In genomic region chr1:226722901-226723639, GRCh38 we compare ENCODE assay signal across 9 cellular contexts. TPM values are rescaled to one million over a fixed set of nuclear protein-coding genes. Genes with fewer than 3 reads are reported as not detected.
DNase-seq lines count a peak whose midpoint lies in the region; ATAC-seq and TF ChIP-seq lines count a peak whose summit lies in the region.
"Had no signal": no experiment of that assay in that cellular context is flagged by ENCODE, and none has a peak within 500 bp of the region (broad histone marks: within the 10 kb centered on the region; RNA-seq: fewer than 3 reads in every experiment).

No MANE protein-coding gene starts in this region.

- ATAC-seq in CD4-positive, alpha-beta T cell (ENCODE audit: poor library complexity) = peak; percentile 21
- ATAC-seq in HCT116 = peak; percentile 27
- ATAC-seq in activated naive CD8-positive, alpha-beta T cell treated with anti-CD3 and anti-CD28 coated beads, Interleukin-2, amount 50 U/mL, for 24 hours = no peak

- H3K9me2 ChIP-seq in HCT116 (ENCODE audit: insufficient read depth) = no peaks in the 10 kb centered on the region

- TF ChIP-seq RAD21 in HCT116 (IDR thresholded peaks at IDR 0.05; ENCODE audit: low read depth) = no peak

- H3K79me2 ChIP-seq in HCT116 (ENCODE audit: insufficient read depth, low read length) = no peaks in the 10 kb centered on the region

- DNase-seq in CD4-positive, alpha-beta T cell = peak in 2 of 10 experiments; percentile 34 to 35
- DNase-seq in HCT116 (ENCODE audit: low read depth, low spot score) (no peak), nephron progenitor cell (no peak), GF-D8 (lab: John Stamatoyannopoulos, UW) (no peak), colonic mucosa (no peak), HFFc6 (no peak), NCI-H1048 (lab: John Stamatoyannopoulos, UW) (no peak)
- DNase-seq in activated naive CD8-positive, alpha-beta T cell treated with anti-CD3 and anti-CD28 coated beads, Interleukin-2, amount 50 U/mL, for 24 hours = no peak

- no TSS peak for BruUV-seq in HCT116 (replicated peaks; lab: Mats Ljungman, UMichigan)

- intact Hi-C loops in CD4-positive, alpha-beta T cell (cut with DNase I, micrococcal nuclease) = no loop called here
- intact Hi-C loops in HCT116 (cut with micrococcal nuclease) (no loop called here), colonic mucosa (cut with DNase I) (no loop called here)

- no peak for TF ChIP-seq CTCF in CD4-positive, alpha-beta T cell (IDR thresholded peaks at IDR 0.05)
- no peak for TF ChIP-seq CTCF in HCT116 (IDR thresholded peaks at IDR 0.05 in 2 of 3, conservative IDR thresholded peaks at IDR 0.05 in 1 of 3; ENCODE audit: borderline replicate concordance in 1 of 3, insufficient read depth in 1 of 3, low read depth in 2 of 3, low read length in 2 of 3)
- no peak for TF ChIP-seq CTCF in nephron progenitor cell (IDR thresholded peaks at IDR 0.05)
- TF ChIP-seq CTCF in colonic mucosa (IDR thresholded peaks at IDR 0.05) = no peak
- no peak for TF ChIP-seq CTCF in HFFc6 (IDR thresholded peaks at IDR 0.05)

- H2AFZ ChIP-seq in HCT116 (ENCODE audit: low read depth, low read length, poor library complexity, severe bottlenecking) = no peak overlapping the region

- no peaks in the 10 kb centered on the region for H4K20me1 ChIP-seq in HCT116 (ENCODE audit: insufficient read depth)

- no peak overlapping the region for H3K9ac ChIP-seq in HCT116 (ENCODE audit: low read length)
- no peak overlapping the region for H3K9ac ChIP-seq in colonic mucosa (ENCODE audit: low read depth in 2 of 2, low read length in 2 of 2)

- peaks cover 94% of the 10 kb centered on the region for H3K36me3 Mint-ChIP-seq in CD4-positive, alpha-beta T cell (ENCODE audit: low read depth)
- H3K36me3 Mint-ChIP-seq in activated naive CD8-positive, alpha-beta T cell treated with anti-CD3 and anti-CD28 coated beads, Interleukin-2, amount 50 U/mL, for 24 hours (ENCODE audit: low read depth) = peaks cover 38% of the 10 kb centered on the region
- H3K36me3 Mint-ChIP-seq in nephron progenitor cell (ENCODE audit: low read depth) = peaks cover 9% of the 10 kb centered on the region
- H3K36me3 Mint-ChIP-seq in HFFc6 (ENCODE audit: low read depth) = no peaks in the 10 kb centered on the region

- RAD21 ChIA-PET in HCT116 (lab: Charles Lee; ENCODE audit: low non-redundant PET in 1 of 2, low total read pairs in 2 of 2, uncharacterized antibody in 2 of 2, unreplicated experiment in 2 of 2) = no interaction called here

- H3K4me2 ChIP-seq in HCT116 (ENCODE audit: low read length) = peak overlapping the region; percentile 38

- peak overlapping the region; percentile 95 for H3K4me3 Mint-ChIP-seq in CD4-positive, alpha-beta T cell
- H3K4me3 Mint-ChIP-seq in activated naive CD8-positive, alpha-beta T cell treated with anti-CD3 and anti-CD28 coated beads, Interleukin-2, amount 50 U/mL, for 24 hours = peak overlapping the region; percentile 77
- peak overlapping the region; percentile 20 for H3K4me3 Mint-ChIP-seq in nephron progenitor cell
- no peak overlapping the region for H3K4me3 Mint-ChIP-seq in HFFc6
- H3K4me3 Mint-ChIP-seq: memory B cell had no signal

- H3K4me1 Mint-ChIP-seq in CD4-positive, alpha-beta T cell (ENCODE audit: low read depth) = peaks cover 97% of the 10 kb centered on the region
- H3K4me1 Mint-ChIP-seq in activated naive CD8-positive, alpha-beta T cell treated with anti-CD3 and anti-CD28 coated beads, Interleukin-2, amount 50 U/mL, for 24 hours = peaks cover 94% of the 10 kb centered on the region
- H3K4me1 Mint-ChIP-seq in nephron progenitor cell (peaks cover 74% of the 10 kb centered on the region), HFFc6 (ENCODE audit: low read depth) (peaks cover 12% of the 10 kb centered on the region)

- H3K9me3 ChIP-seq in CD4-positive, alpha-beta T cell (ENCODE audit: control insufficient read depth, low read length) = no peaks in the 10 kb centered on the region
- H3K9me3 ChIP-seq in HCT116 (ENCODE audit: control insufficient read depth in 1 of 2, insufficient read depth in 1 of 2, low read depth in 1 of 2, low read length in 2 of 2) = no peaks in the 10 kb centered on the region
- H3K9me3 ChIP-seq in colonic mucosa = no peaks in the 10 kb centered on the region

- H3K4me1 ChIP-seq in HCT116 (ENCODE audit: control insufficient read depth in 1 of 2, insufficient read depth in 2 of 2, low read length in 2 of 2) (peaks cover 16 to 20% of the 10 kb centered on the region in 2 experiments), colonic mucosa (peaks cover 7% of the 10 kb centered on the region)

- H3K27me3 ChIP-seq in CD4-positive, alpha-beta T cell (ENCODE audit: control insufficient read depth, insufficient read depth, low read length) = no peaks in the 10 kb centered on the region
- H3K27me3 ChIP-seq in HCT116 (ENCODE audit: insufficient read depth, low read length) = no peaks in the 10 kb centered on the region
- H3K27me3 ChIP-seq in colonic mucosa = no peaks in the 10 kb centered on the region

- H3K27ac Mint-ChIP-seq in CD4-positive, alpha-beta T cell = peak overlapping the region; percentile 95
- H3K27ac Mint-ChIP-seq in activated naive CD8-positive, alpha-beta T cell treated with anti-CD3 and anti-CD28 coated beads, Interleukin-2, amount 50 U/mL, for 24 hours = peak overlapping the region; percentile 81
- peak overlapping the region; percentile 49 for H3K27ac Mint-ChIP-seq in nephron progenitor cell
- H3K27ac Mint-ChIP-seq in HFFc6 = no peak overlapping the region
- H3K27ac Mint-ChIP-seq: memory B cell had no signal

- CTCF ChIA-PET in CD4-positive, alpha-beta T cell (lab: Charles Lee) = interaction anchor here (1.3 to 1.6 kb wide), 4 partner anchors 8 to 97 kb away, joined by 4 to 6 read pairs (median 5); no protein-coding TSS in a partner anchor
- CTCF ChIA-PET in HCT116 (lab: Charles Lee) = no interaction called here

- no peaks in the 10 kb centered on the region for H3K9me3 Mint-ChIP-seq in CD4-positive, alpha-beta T cell
- H3K9me3 Mint-ChIP-seq in activated naive CD8-positive, alpha-beta T cell treated with anti-CD3 and anti-CD28 coated beads, Interleukin-2, amount 50 U/mL, for 24 hours = no peaks in the 10 kb centered on the region
- no peaks in the 10 kb centered on the region for H3K9me3 Mint-ChIP-seq in nephron progenitor cell
- no peaks in the 10 kb centered on the region for H3K9me3 Mint-ChIP-seq in HFFc6
- H3K9me3 Mint-ChIP-seq: memory B cell had no signal

- no peak for TF ChIP-seq POLR2A in HCT116 (IDR thresholded peaks at IDR 0.05; ENCODE audit: borderline replicate concordance, extremely low read depth, insufficient read depth, insufficient read length)

- H3K27me3 Mint-ChIP-seq in CD4-positive, alpha-beta T cell = no peaks in the 10 kb centered on the region
- H3K27me3 Mint-ChIP-seq in activated naive CD8-positive, alpha-beta T cell treated with anti-CD3 and anti-CD28 coated beads, Interleukin-2, amount 50 U/mL, for 24 hours = no peaks in the 10 kb centered on the region
- H3K27me3 Mint-ChIP-seq in nephron progenitor cell (ENCODE audit: low read depth, poor library complexity) (no peaks in the 10 kb centered on the region), HFFc6 (ENCODE audit: insufficient read depth) (peaks cover 4% of the 10 kb centered on the region; the same call in 1 of the 2 replicates)
- H3K27me3 Mint-ChIP-seq: memory B cell had no signal

- peak overlapping the region; percentile 47 for H3K27ac ChIP-seq in CD4-positive, alpha-beta T cell (ENCODE audit: low read depth, low read length)
- no peak overlapping the region for H3K27ac ChIP-seq in HCT116 (ENCODE audit: low read depth, low read length)
- no peak overlapping the region for H3K27ac ChIP-seq in colonic mucosa

- H3K36me3 ChIP-seq in HCT116 (ENCODE audit: control insufficient read depth in 1 of 2, insufficient read depth in 2 of 2, low read length in 2 of 2) (no peaks in the 10 kb centered on the region), colonic mucosa (no peaks in the 10 kb centered on the region)

- POLR2A ChIA-PET in CD4-positive, alpha-beta T cell (lab: Charles Lee) = interaction anchor here (0.9 to 2.0 kb wide), 4 partner anchors 31 to 79 kb away, joined by 3 to 4 read pairs (median 4); no protein-coding TSS in a partner anchor
- POLR2A ChIA-PET in HCT116 (lab: Charles Lee) = no interaction called here

- no peak overlapping the region for H3K4me3 ChIP-seq in HCT116 (replicated peaks in 1 of 2; ENCODE audit: low read depth in 1 of 2, low read length in 2 of 2)
- no peak overlapping the region for H3K4me3 ChIP-seq in colonic mucosa

TF ChIP-seq in HCT116, 20 proteins besides CTCF, POLR2A, EP300 and RAD21 (continues in another document):
- TF ChIP-seq SP1 (IDR thresholded peaks at IDR 0.05; ENCODE audit: low read depth) (no peak), SRF (IDR thresholded peaks at IDR 0.05; ENCODE audit: low read depth) (no peak), POLR2AphosphoS5 (IDR thresholded peaks at IDR 0.05; ENCODE audit: low read depth, low read length) (no peak), REST (IDR thresholded peaks at IDR 0.05; ENCODE audit: low read depth) (no peak), SIN3A (IDR thresholded peaks at IDR 0.05; ENCODE audit: low read depth) (no peak), EZH2 (IDR thresholded peaks at IDR 0.05) (no peak)

RNA-seq across cellular contexts. Expression of gene ITPKB, which starts 16.0 kb away (rescaled TPM):
- 100 to 1,000 TPM; 565 to 583 TPM for total RNA-seq in CD4-positive, alpha-beta T cell
- total RNA-seq in HCT116 (2021; ENCODE audit: unreplicated experiment) (4.4 TPM), colonic mucosa (10 to 100 TPM; 11.6 to 16.9 TPM)
- 2.3 and 2.5 TPM in 2 replicates for polyA plus RNA-seq in HCT116 (2012)
- total RNA-seq in HFFc6 (2021; fragmentation: NEBNext Ultra II Directional; extraction: Animal tissue kit (Norgen Biotek cat#: 25700)) = 1 to 10 TPM; 1.7 to 3.0 (median 2.2) TPM

Comparison
In these comparisons a context has a peak if more than half of its experiments do, and no peak if none do; other contexts are left out.
1. RNA of gene ITPKB, which starts 16.0 kb away (total RNA-seq): 565 to 583 TPM in CD4-positive, alpha-beta T cell; 11.6 to 16.9 TPM in colonic mucosa, 4.4 TPM in HCT116 (single experiment) and 1.7 to 3.0 TPM in HFFc6; every median in the first group is over 10 times any median in the second.